Comparison of ENCODE assay signal across 8 cellular contexts in genomic region chr5:176535101-176535654, GRCh38. TPM values are rescaled to one million over a fixed set of nuclear protein-coding genes. Genes with fewer than 3 reads are reported as not detected.
DNase-seq lines count a peak whose midpoint lies in the region; ATAC-seq and TF ChIP-seq lines count a peak whose summit lies in the region.

No MANE protein-coding gene starts in this region.

- peak; percentile 68 for DNase-seq in activated CD8-positive, alpha-beta memory T cell treated with anti-CD3 and anti-CD28 coated beads, Interleukin-2, amount 10 ng/mL, durations not matched to agents 7 days and 5 days
- no peak for DNase-seq in activated CD8-positive, alpha-beta memory T cell treated with anti-CD3 and anti-CD28 coated beads, Interleukin-2, amount 50 U/mL, for 48 hours
- DNase-seq in RWPE2 (ENCODE audit: low spot score) (no peak), colonic mucosa (peak; percentile 78), mucosa of descending colon (peak; percentile 67 to 79 (median 70)), NCI-H510A (lab: John Stamatoyannopoulos, UW) (no peak), HK-2 (ENCODE audit: unreplicated experiment) (no peak)

- H3K27ac ChIP-seq in RWPE2 (ENCODE audit: poor library complexity, severe bottlenecking): peak overlapping the region; percentile 85
- H3K27ac ChIP-seq in colonic mucosa: peak overlapping the region; percentile 97

- no peaks in the 10 kb centered on the region for H3K27me3 Mint-ChIP-seq in activated CD8-positive, alpha-beta memory T cell treated with anti-CD3 and anti-CD28 coated beads, Interleukin-2, amount 10 ng/mL, durations not matched to agents 7 days and 5 days

- peaks cover 61% of the 10 kb centered on the region for H3K4me1 Mint-ChIP-seq in activated CD8-positive, alpha-beta memory T cell treated with anti-CD3 and anti-CD28 coated beads, Interleukin-2, amount 10 ng/mL, durations not matched to agents 7 days and 5 days

- H3K9me3 ChIP-seq in RWPE2 (ENCODE audit: severe bottlenecking): no peaks in the 10 kb centered on the region
- no peaks in the 10 kb centered on the region for H3K9me3 ChIP-seq in colonic mucosa
- no peaks in the 10 kb centered on the region for H3K9me3 ChIP-seq in mucosa of descending colon

- peak overlapping the region; percentile 90 for H3K27ac Mint-ChIP-seq in activated CD8-positive, alpha-beta memory T cell treated with anti-CD3 and anti-CD28 coated beads, Interleukin-2, amount 10 ng/mL, durations not matched to agents 7 days and 5 days

- H3K4me3 ChIP-seq in RWPE2 (ENCODE audit: severe bottlenecking) (peak overlapping the region; percentile 55), colonic mucosa (peak overlapping the region; percentile 81), mucosa of descending colon (peak overlapping the region; percentile 77)

- H3K9ac ChIP-seq in colonic mucosa (ENCODE audit: low read depth in 2 of 2, low read length in 2 of 2): peak overlapping the region; percentile 88 to 99

- H3K36me3 Mint-ChIP-seq in activated CD8-positive, alpha-beta memory T cell treated with anti-CD3 and anti-CD28 coated beads, Interleukin-2, amount 10 ng/mL, durations not matched to agents 7 days and 5 days: peaks cover 24% of the 10 kb centered on the region

- CTCF ChIA-PET in activated CD8-positive, alpha-beta memory T cell treated with anti-CD3 and anti-CD28 coated beads, Interleukin-2, amount 10 ng/mL, durations not matched to agents 7 days and 5 days (lab: Charles Lee): interaction anchor here (3.0 to 7.8 kb wide), 3 partner anchors 7 to 119 kb away, joined by 11 to 83 read pairs (median 17); partner anchors contain the start of genes CLTB and FAF2

- no peaks in the 10 kb centered on the region for H3K9me3 Mint-ChIP-seq in activated CD8-positive, alpha-beta memory T cell treated with anti-CD3 and anti-CD28 coated beads, Interleukin-2, amount 10 ng/mL, durations not matched to agents 7 days and 5 days (ENCODE audit: low read depth)

- no peak for ATAC-seq in activated CD8-positive, alpha-beta memory T cell treated with anti-CD3 and anti-CD28 coated beads, Interleukin-2, amount 10 ng/mL, durations not matched to agents 7 days and 5 days
- ATAC-seq in RWPE2 (ENCODE audit: low read depth): no peak
- peak; percentile 41 for ATAC-seq in mucosa of descending colon
- no peak for ATAC-seq in GM18520 (IDR thresholded peaks at IDR 0.05; ENCODE audit: unreplicated experiment)

- H3K27me3 ChIP-seq in RWPE2 (ENCODE audit: insufficient read depth, poor library complexity, severe bottlenecking) (no peaks in the 10 kb centered on the region), colonic mucosa (no peaks in the 10 kb centered on the region)

- H3K36me3 ChIP-seq in RWPE2 (ENCODE audit: low read depth) (peaks cover 23% of the 10 kb centered on the region), colonic mucosa (no peaks in the 10 kb centered on the region), mucosa of descending colon (ENCODE audit: low read depth) (peaks cover 8% of the 10 kb centered on the region)

- intact Hi-C loops in colonic mucosa (cut with DNase I) (loop anchor here (10.0 kb wide), 1 partner anchor 120 kb away; the partner anchor contains the start of gene CLTB), mucosa of descending colon (cut with DNase I, micrococcal nuclease) (no loop called here)

- H3K4me3 Mint-ChIP-seq in activated CD8-positive, alpha-beta memory T cell treated with anti-CD3 and anti-CD28 coated beads, Interleukin-2, amount 10 ng/mL, durations not matched to agents 7 days and 5 days: peak overlapping the region; percentile 93

- peaks cover 27% of the 10 kb centered on the region for H3K4me1 ChIP-seq in RWPE2 (ENCODE audit: insufficient read depth, poor library complexity, severe bottlenecking)
- H3K4me1 ChIP-seq in colonic mucosa: peaks cover 22% of the 10 kb centered on the region
- H3K4me1 ChIP-seq in mucosa of descending colon (ENCODE audit: low read depth): peaks cover 27% of the 10 kb centered on the region

- TF ChIP-seq CTCF in RWPE2 (IDR thresholded peaks at IDR 0.05; ENCODE audit: poor library complexity, severe bottlenecking): no peak
- no peak for TF ChIP-seq CTCF in colonic mucosa (IDR thresholded peaks at IDR 0.05)
- TF ChIP-seq CTCF in mucosa of descending colon (IDR thresholded peaks at IDR 0.05): no peak

RNA-seq across cellular contexts. Expression of gene RNF44, which starts 2.0 kb away (rescaled TPM):
- 100 to 1,000 TPM in 1 of 2 experiments, 10 to 100 TPM in 1; 96.5 to 111 TPM for total RNA-seq in activated CD8-positive, alpha-beta memory T cell treated with anti-CD3 and anti-CD28 coated beads, Interleukin-2, amount 10 ng/mL, durations not matched to agents 7 days and 5 days
- total RNA-seq in colonic mucosa (10 to 100 TPM; 58.2 to 67.5 TPM), mucosa of descending colon (10 to 100 TPM; 70.2 to 98.4 (median 77.6) TPM)

RNA-seq across cellular contexts. Expression of gene CDHR2, which starts 14.0 kb away (rescaled TPM):
- 1 to 10 TPM in 1 of 2 experiments, under 1 TPM in 1; 0.56 to 1.6 TPM for total RNA-seq in activated CD8-positive, alpha-beta memory T cell treated with anti-CD3 and anti-CD28 coated beads, Interleukin-2, amount 10 ng/mL, durations not matched to agents 7 days and 5 days
- total RNA-seq in colonic mucosa (10 to 100 TPM; 42.8 to 60.2 TPM), mucosa of descending colon (100 to 1,000 TPM in 2 of 3 donors, 10 to 100 TPM in 1; 69.0 to 184 (median 107) TPM)

Comparison
In these comparisons a context has a peak if more than half of its experiments do, and no peak if none do; other contexts are left out.
1. DNase-seq: peak in activated CD8-positive, alpha-beta memory T cell treated with anti-CD3 and anti-CD28 coated beads, Interleukin-2, amount 10 ng/mL, durations not matched to agents 7 days and 5 days (single experiment), colonic mucosa (single experiment) and mucosa of descending colon (3 of 3); none in activated CD8-positive, alpha-beta memory T cell treated with anti-CD3 and anti-CD28 coated beads, Interleukin-2, amount 50 U/mL, for 48 hours (single experiment), RWPE2 (single experiment), NCI-H510A (single experiment) and HK-2 (single experiment).
2. RNA of gene CDHR2, which starts 14.0 kb away (total RNA-seq): 69.0 to 184 TPM in mucosa of descending colon and 42.8 to 60.2 TPM in colonic mucosa; 0.56 to 1.6 TPM in activated CD8-positive, alpha-beta memory T cell treated with anti-CD3 and anti-CD28 coated beads, Interleukin-2, amount 10 ng/mL, durations not matched to agents 7 days and 5 days; every median in the first group is over 10 times any median in the second.
3. Peak in every context shown above with its lines, with median percentiles within 50 percentile points of each other: H3K4me3 ChIP-seq.